In the genomic region with DNA sequence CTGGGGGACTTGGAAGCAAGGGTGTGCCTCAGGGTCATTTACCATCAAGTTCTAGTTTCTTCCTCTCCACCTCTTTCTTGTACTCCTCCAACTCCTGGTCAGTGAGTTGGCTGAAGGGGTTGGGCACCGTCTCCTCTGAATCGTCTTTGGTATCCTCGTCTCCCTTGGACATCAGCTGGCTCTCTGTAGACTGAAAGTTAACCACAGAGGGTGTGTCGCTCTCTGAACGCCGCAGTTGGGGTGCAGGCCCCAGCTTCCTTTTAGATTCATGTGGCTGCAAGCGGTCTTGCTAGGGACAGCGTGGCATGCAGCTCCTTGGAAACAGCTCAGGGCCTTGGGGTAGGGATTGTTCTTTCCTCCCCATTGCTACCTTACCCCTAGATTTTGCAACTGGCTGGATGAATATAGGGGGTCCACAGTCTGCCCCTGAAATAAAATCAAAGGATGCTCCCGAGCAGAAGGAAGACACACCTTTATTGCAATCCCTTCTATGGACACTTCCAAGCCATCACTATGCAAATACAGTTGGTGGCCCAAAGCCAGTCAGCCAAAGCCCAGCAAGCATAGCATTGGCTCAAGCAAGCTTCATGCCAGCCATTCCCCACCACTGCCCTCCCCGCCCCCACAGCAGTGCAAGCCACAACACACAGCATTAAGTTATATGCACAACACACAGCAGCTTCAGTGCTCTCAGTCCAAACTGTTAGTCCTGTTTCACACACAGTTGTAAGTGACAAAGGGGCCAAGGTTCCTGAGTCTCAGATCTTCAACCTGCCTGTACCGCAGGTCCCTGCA, we compare ENCODE assay signal across 17 cellular contexts.
A peak's percentile ranks its signal among the peaks of the same experiment; 100 is the strongest.
DNase-seq lines count a peak whose midpoint lies in the region; ATAC-seq and TF ChIP-seq lines count a peak whose summit lies in the region.
"Had no signal": no experiment of that assay in that cellular context is flagged by ENCODE, and none has a peak within 500 bp of the region (broad histone marks: within the 10 kb centered on the region; RNA-seq: fewer than 3 reads in every experiment).

No MANE protein-coding gene starts in this region.

- H3K27ac Mint-ChIP-seq in memory B cell: peak overlapping the region; percentile 60
- H3K27ac Mint-ChIP-seq: CD4-positive, CD25-positive, alpha-beta regulatory T cell had no signal

- no peaks in the 10 kb centered on the region for H3K27me3 ChIP-seq in spleen (replicated peaks in 1 of 7)
- H3K27me3 ChIP-seq: BE2C had no signal

- H3K4me1 ChIP-seq in spleen: no peaks in the 10 kb centered on the region
- H3K4me1 ChIP-seq: BE2C had no signal

- no peaks in the 10 kb centered on the region for H3K4me1 Mint-ChIP-seq in memory B cell
- H3K4me1 Mint-ChIP-seq: CD8-positive, alpha-beta memory T cell had no signal

- no peaks in the 10 kb centered on the region for H3K27me3 Mint-ChIP-seq in memory B cell

- no peak for TF ChIP-seq POLR2A in spleen (IDR thresholded peaks at IDR 0.05)

- H3K36me3 Mint-ChIP-seq in memory B cell: peaks cover 32% of the 10 kb centered on the region
- H3K36me3 Mint-ChIP-seq: CD4-positive, CD25-positive, alpha-beta regulatory T cell; CD8-positive, alpha-beta memory T cell had no signal

- 82 to 93% (median 89%) methylated on average over 11 of the region's 11 CpGs for WGBS in spleen, 5 donors

- TF ChIP-seq CTCF in spleen (IDR thresholded peaks at IDR 0.05 in 8 of 11, conservative IDR thresholded peaks at IDR 0.05 in 3 of 11): no peak

- peaks cover 0 to 38% (median 0%) of the 10 kb centered on the region in 6 donors for H3K36me3 ChIP-seq in spleen
- H3K36me3 ChIP-seq: BE2C had no signal

- DNase-seq in cardiac septum (ENCODE audit: low spot score) (peak; percentile 39), left ventricle myocardium superior (no peak), cerebellum (ENCODE audit: low spot score) (peak; percentile 48), memory B cell (ENCODE audit: low spot score in 2 of 2) (no peak), spleen (peak; percentile 46), NCI-H446 treated with DMSO at 0.1 percent for 48 hours (lab: John Stamatoyannopoulos, UW) (no peak)
- DNase-seq: BE2C; C1 segment of cervical spinal cord; CD4-positive, CD25-positive, alpha-beta regulatory T cell; CD8-positive, alpha-beta memory T cell; COR-L47; GDM1; GM23248; HCEC 1CT; KG1 had no signal

- no peak overlapping the region for H3K4me3 Mint-ChIP-seq in memory B cell
- H3K4me3 Mint-ChIP-seq: CD4-positive, CD25-positive, alpha-beta regulatory T cell; CD8-positive, alpha-beta memory T cell had no signal

- H3K9me3 ChIP-seq in spleen: no peaks in the 10 kb centered on the region
- H3K9me3 ChIP-seq: BE2C had no signal

- H3K4me3 ChIP-seq in spleen: no peak overlapping the region
- H3K4me3 ChIP-seq: GM23248 had no signal

- ATAC-seq in left ventricle myocardium superior: no peak
- no peak for ATAC-seq in memory B cell (ENCODE audit: low read depth)
- ATAC-seq in HG03045 (IDR thresholded peaks at IDR 0.05; ENCODE audit: unreplicated experiment): no peak
- no peak for ATAC-seq in GM18870 (IDR thresholded peaks at IDR 0.05; ENCODE audit: unreplicated experiment)

- H3K27ac ChIP-seq in spleen: no peak overlapping the region
- H3K27ac ChIP-seq: GM23248 had no signal

- intact Hi-C loops in cardiac septum (cut with DNase I) (no loop called here), left ventricle myocardium superior (cut with micrococcal nuclease) (no loop called here), spleen (cut with DNase I; ENCODE audit: low total_unique reads) (no loop called here)

- no peaks in the 10 kb centered on the region for H3K9me3 Mint-ChIP-seq in memory B cell
- H3K9me3 Mint-ChIP-seq: CD8-positive, alpha-beta memory T cell had no signal

Comparison
In these comparisons a context has a peak if more than half of its experiments do, and no peak if none do; other contexts are left out.
1. DNase-seq: peak in cardiac septum (single experiment), cerebellum (single experiment) and spleen (single experiment); none in left ventricle myocardium superior (single experiment), memory B cell (0 of 2) and NCI-H446 treated with DMSO at 0.1 percent for 48 hours (single experiment).